Comparison of ENCODE assay signal across 8 cellular contexts in genomic region chr1:203025721-203026665, GRCh38. TPM values are rescaled to one million over a fixed set of nuclear protein-coding genes. Genes with fewer than 3 reads are reported as not detected.
DNase-seq lines count a peak whose midpoint lies in the region; ATAC-seq, FAIRE-seq and TF ChIP-seq lines count a peak whose summit lies in the region.

TSS of gene PPFIA4 (plus strand) at chr1:203026491. CDS start at chr1:203039009, 12,518 bp downstream.

- peaks cover 16% of the 10 kb centered on the region for H3K27me3 Mint-ChIP-seq in astrocyte (ENCODE audit: low read depth, unreplicated experiment)

- H3K4me1 ChIP-seq in astrocyte (ENCODE audit: insufficient read depth, low read length) (peaks cover 8% of the 10 kb centered on the region), hepatocyte (ENCODE audit: insufficient read depth) (peaks cover 10% of the 10 kb centered on the region), uterus (no peaks in the 10 kb centered on the region)

- H3K4me1 Mint-ChIP-seq in astrocyte (ENCODE audit: low read depth, unreplicated experiment), result peaks cover 9% of the 10 kb centered on the region

- TF ChIP-seq CTCF in GM12864 (IDR thresholded peaks at IDR 0.05; ENCODE audit: low read depth, low read length, missing control alignments), result no peak
- TF ChIP-seq CTCF in astrocyte (IDR thresholded peaks at IDR 0.05; ENCODE audit: insufficient read depth, low read depth, low read length), result no peak
- TF ChIP-seq CTCF in hepatocyte (IDR thresholded peaks at IDR 0.05; ENCODE audit: poor library complexity), result no peak
- TF ChIP-seq CTCF in uterus (IDR thresholded peaks at IDR 0.05), result no peak

- H2AFZ ChIP-seq in astrocyte (ENCODE audit: low read depth, low read length), result peak within 1 kb of the TSS; percentile 89
- peak within 1 kb of the TSS; percentile 96 for H2AFZ ChIP-seq in hepatocyte

- H3K27ac ChIP-seq in astrocyte (ENCODE audit: low read depth, low read length) (peak within 1 kb of the TSS; percentile 12), hepatocyte (peak within 1 kb of the TSS; percentile 47), uterus (peak within 1 kb of the TSS; percentile 44 to 60)

- H3K4me3 ChIP-seq in GM12864 (ENCODE audit: low read depth, low read length), result peak within 1 kb of the TSS; percentile 71
- H3K4me3 ChIP-seq in astrocyte (ENCODE audit: insufficient read depth, low read depth, low read length), result peak within 1 kb of the TSS; percentile 61
- H3K4me3 ChIP-seq in hepatocyte, result peak within 1 kb of the TSS; percentile 55
- H3K4me3 ChIP-seq in uterus, result peak within 1 kb of the TSS; percentile 37 to 42

- 24% methylated on average over 25 of the region's 52 CpGs for WGBS in hepatocyte (ENCODE audit: low lambda C conversion rate, missing lambda C conversion rate)

- intact Hi-C loops in uterus (cut with DNase I; ENCODE audit: low total_unique reads), result no loop called here

- peaks cover 15% of the 10 kb centered on the region for H3K27me3 ChIP-seq in astrocyte (ENCODE audit: insufficient read depth, low read length)
- peaks cover 15% of the 10 kb centered on the region for H3K27me3 ChIP-seq in hepatocyte
- no peaks in the 10 kb centered on the region for H3K27me3 ChIP-seq in uterus

- H3K9me2 ChIP-seq in hepatocyte (replicated peaks; ENCODE audit: insufficient read depth), result no peaks in the 10 kb centered on the region

- ATAC-seq in HG02763 (IDR thresholded peaks at IDR 0.05; ENCODE audit: unreplicated experiment), result peak; percentile 84

- TF ChIP-seq POLR2A in uterus (IDR thresholded peaks at IDR 0.05), result peak in 1 of 2 donors; percentile 34

- H3K9me3 Mint-ChIP-seq in astrocyte (ENCODE audit: unreplicated experiment), result no peaks in the 10 kb centered on the region

- H3K4me3 Mint-ChIP-seq in astrocyte (ENCODE audit: unreplicated experiment), result peak within 1 kb of the TSS; percentile 88

- peak; percentile 41 for DNase-seq in GM12864 (ENCODE audit: low read depth)
- peak; percentile 73 for DNase-seq in NCI-H1694 treated with DMSO at 0.1 percent for 48 hours (lab: John Stamatoyannopoulos, UW)
- DNase-seq in T1000 (lab: John Stamatoyannopoulos, UW), result peak; percentile 86
- peak; percentile 39 for DNase-seq in astrocyte (ENCODE audit: low read depth)
- peak; percentile 97 for DNase-seq in hepatocyte (ENCODE audit: low spot score)
- DNase-seq in renal cortical epithelial cell (ENCODE audit: low read depth), result peak; percentile 30
- peak; percentile 73 to 85 for DNase-seq in uterus

- H3K27ac Mint-ChIP-seq in astrocyte (ENCODE audit: unreplicated experiment), result peak within 1 kb of the TSS; percentile 51

- peak within 1 kb of the TSS; percentile 68 for H3K9ac ChIP-seq in astrocyte (ENCODE audit: low read length)

- H3K36me3 Mint-ChIP-seq in astrocyte (ENCODE audit: low read depth, unreplicated experiment), result peaks cover 15% of the 10 kb centered on the region

- H3K9me3 ChIP-seq in astrocyte (ENCODE audit: insufficient read depth, low read depth, low read length) (no peaks in the 10 kb centered on the region), hepatocyte (ENCODE audit: low read depth) (no peaks in the 10 kb centered on the region), uterus (no peaks in the 10 kb centered on the region)

- H3K36me3 ChIP-seq in astrocyte (ENCODE audit: insufficient read depth, low read length), result peaks cover 24% of the 10 kb centered on the region
- H3K36me3 ChIP-seq in hepatocyte (replicated peaks; ENCODE audit: insufficient read depth, low read depth), result no peaks in the 10 kb centered on the region
- H3K36me3 ChIP-seq in uterus, result peaks cover 0 to 2% of the 10 kb centered on the region in 2 donors

- H3K79me2 ChIP-seq in astrocyte (ENCODE audit: insufficient read depth, low read length) (no peaks in the 10 kb centered on the region), hepatocyte (no peaks in the 10 kb centered on the region)

- H3K4me2 ChIP-seq in astrocyte (ENCODE audit: low read length), result peak within 1 kb of the TSS; percentile 98
- H3K4me2 ChIP-seq in hepatocyte, result peak within 1 kb of the TSS; percentile 98

- FAIRE-seq in astrocyte (lab: Jason Lieb, UNC), result no peak

- H4K20me1 ChIP-seq in astrocyte (ENCODE audit: insufficient read depth, low read length) (no peaks in the 10 kb centered on the region), hepatocyte (ENCODE audit: insufficient read depth, poor library complexity, severe bottlenecking) (no peaks in the 10 kb centered on the region)

RNA-seq across cellular contexts. Expression of gene PPFIA4, which starts in this region (rescaled TPM):
- total RNA-seq in astrocyte (9.1 and 11.0 TPM in 2 replicates), hepatocyte (1.1 and 1.4 TPM in 2 replicates), renal cortical epithelial cell (1.6 and 12.4 TPM in 2 replicates), uterus (1 to 10 TPM in 2 of 4 donors, under 1 TPM in 1, not detected in 1; 0.26 to 7.6 (median 6.5) TPM)
- 1.7 and 5.2 TPM in 2 replicates for polyA plus RNA-seq in hepatocyte

Comparison
In these comparisons a context has a peak if more than half of its experiments do, and no peak if none do; other contexts are left out.
1. Peak in every context shown above with its lines: DNase-seq, ATAC-seq, H3K4me3 ChIP-seq and H3K27ac ChIP-seq.
2. DNase-seq: peak in every context shown above with its lines; median percentile 97 in hepatocyte; 86 in T1000; 79 in uterus; 73 in NCI-H1694 treated with DMSO at 0.1 percent for 48 hours; 41 in GM12864; 39 in astrocyte; 30 in renal cortical epithelial cell.